In genomic region chr15:53534105-53534839, GRCh38 we compare ENCODE assay signal across 22 cellular contexts.
"Had no signal": no experiment of that assay in that cellular context is flagged by ENCODE, and none has a peak within 500 bp of the region (broad histone marks: within the 10 kb centered on the region; RNA-seq: fewer than 3 reads in every experiment).

No MANE protein-coding gene starts in this region.

- H3K4me1 ChIP-seq: gastroesophageal sphincter, vagina had no signal

- H3K9me3 ChIP-seq: colonic mucosa, gastroesophageal sphincter, thoracic aorta, vagina had no signal

- H3K27me3 ChIP-seq: colonic mucosa, gastroesophageal sphincter, neural progenitor cell, vagina had no signal

- H3K9me3 Mint-ChIP-seq: activated T-cell treated with anti-CD3 and anti-CD28 coated beads, Interleukin-2, amount 50 U/mL, for 24 hours; activated T-helper 17 cell treated with anti-CD3 and anti-CD28 coated beads, Interleukin-2, amount 50 U/mL, for 72 hours; neural progenitor cell; stimulated activated naive B cell treated with anti-CD40 and anti-IgM and Interleukin-4, amounts not matched to agents 10 μg/mL and 1 μg/mL and 100 μg/mL, for 72 hours had no signal

- H3K36me3 ChIP-seq: colonic mucosa, gastroesophageal sphincter, neural progenitor cell, thoracic aorta, vagina had no signal

- H3K4me3 Mint-ChIP-seq: activated naive CD8-positive, alpha-beta T cell; activated T-cell treated with anti-CD3 and anti-CD28 coated beads, Interleukin-2, amount 50 U/mL, for 24 hours; activated T-helper 17 cell treated with anti-CD3 and anti-CD28 coated beads, Interleukin-2, amount 50 U/mL, for 72 hours; effector memory CD8-positive, alpha-beta T cell; naive thymus-derived CD8-positive, alpha-beta T cell; neural progenitor cell; stimulated activated naive B cell treated with anti-CD40 and anti-IgM and Interleukin-4, amounts not matched to agents 10 μg/mL and 1 μg/mL and 100 μg/mL, for 72 hours; type B pancreatic cell had no signal

- ATAC-seq: activated T-helper 17 cell treated with anti-CD3 and anti-CD28 coated beads, Interleukin-2, amount 50 U/mL, for 72 hours; effector memory CD8-positive, alpha-beta T cell; gastroesophageal sphincter; naive thymus-derived CD8-positive, alpha-beta T cell; stimulated activated naive B cell treated with anti-CD40 and anti-IgM and Interleukin-4, amounts not matched to agents 10 μg/mL and 1 μg/mL and 100 μg/mL, for 72 hours had no signal

- H3K36me3 Mint-ChIP-seq: activated naive CD8-positive, alpha-beta T cell; naive thymus-derived CD8-positive, alpha-beta T cell; neural progenitor cell; stimulated activated naive B cell treated with anti-CD40 and anti-IgM and Interleukin-4, amounts not matched to agents 10 μg/mL and 1 μg/mL and 100 μg/mL, for 72 hours; type B pancreatic cell had no signal

- H3K27me3 Mint-ChIP-seq: activated naive CD8-positive, alpha-beta T cell; activated T-cell treated with anti-CD3 and anti-CD28 coated beads, Interleukin-2, amount 50 U/mL, for 24 hours; activated T-helper 17 cell treated with anti-CD3 and anti-CD28 coated beads, Interleukin-2, amount 50 U/mL, for 72 hours; effector memory CD8-positive, alpha-beta T cell; stimulated activated naive B cell treated with anti-CD40 and anti-IgM and Interleukin-4, amounts not matched to agents 10 μg/mL and 1 μg/mL and 100 μg/mL, for 72 hours had no signal

- H3K4me3 ChIP-seq: colonic mucosa, dorsolateral prefrontal cortex, gastroesophageal sphincter, lung, neural progenitor cell, thoracic aorta, vagina had no signal

- H3K27ac Mint-ChIP-seq: activated naive CD8-positive, alpha-beta T cell; activated T-cell treated with anti-CD3 and anti-CD28 coated beads, Interleukin-2, amount 50 U/mL, for 24 hours; activated T-helper 17 cell treated with anti-CD3 and anti-CD28 coated beads, Interleukin-2, amount 50 U/mL, for 72 hours; effector memory CD8-positive, alpha-beta T cell; naive thymus-derived CD8-positive, alpha-beta T cell; neural progenitor cell; stimulated activated naive B cell treated with anti-CD40 and anti-IgM and Interleukin-4, amounts not matched to agents 10 μg/mL and 1 μg/mL and 100 μg/mL, for 72 hours; type B pancreatic cell had no signal

- H3K27ac ChIP-seq: colonic mucosa, dorsolateral prefrontal cortex, gastroesophageal sphincter, neural progenitor cell, thoracic aorta, vagina had no signal

- DNase-seq: activated CD8-positive, alpha-beta memory T cell treated with anti-CD3 and anti-CD28 coated beads, Interleukin-2, amount 50 U/mL, for 4 hours; activated T-cell treated with anti-CD3 and anti-CD28 coated beads, Interleukin-2, amount 50 U/mL, for 24 hours; colonic mucosa; dorsolateral prefrontal cortex; effector memory CD8-positive, alpha-beta T cell; head of caudate nucleus; islet precursor cell; left cardiac atrium; naive thymus-derived CD8-positive, alpha-beta T cell; retina; stimulated activated CD4-positive, alpha-beta T cell treated with anti-CD3 and anti-CD28 coated beads, Interleukin-2, amount 100 ng/mL, for 48 hours; stimulated activated CD8-positive, alpha-beta memory T cell treated with anti-CD3 and anti-CD28 coated beads, Interleukin-4, amount 100 ng/mL, for 48 hours; stimulated activated naive B cell treated with anti-CD40 and anti-IgM and Interleukin-4, amounts not matched to agents 10 μg/mL and 1 μg/mL and 100 μg/mL, for 72 hours; T-helper 9 cell had no signal

- H3K4me1 Mint-ChIP-seq: activated T-helper 17 cell treated with anti-CD3 and anti-CD28 coated beads, Interleukin-2, amount 50 U/mL, for 72 hours; naive thymus-derived CD8-positive, alpha-beta T cell had no signal
